Comparison of ENCODE assay signal across 25 cellular contexts in the genomic region with DNA sequence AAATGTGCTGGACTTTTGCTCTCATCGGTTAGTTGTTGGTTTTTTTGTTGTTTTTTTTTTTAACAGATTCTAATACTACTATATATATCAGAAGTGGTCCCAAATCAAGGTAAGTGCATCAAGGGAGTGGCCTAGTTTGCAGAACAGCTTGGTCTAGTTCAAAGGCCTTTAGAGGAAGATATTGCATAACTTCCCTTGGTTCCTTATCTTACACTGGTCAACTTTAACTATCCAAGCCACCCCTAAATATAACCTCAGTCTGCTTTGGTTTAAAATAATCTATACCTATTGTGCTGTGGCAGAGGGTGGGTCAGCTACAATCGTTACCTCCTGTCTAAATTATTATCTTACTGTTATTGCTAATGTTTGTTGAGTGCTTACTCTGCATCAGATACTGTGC. TPM values are rescaled to one million over a fixed set of nuclear protein-coding genes. Genes with fewer than 3 reads are reported as not detected.
DNase-seq lines count a peak whose midpoint lies in the region; ATAC-seq, FAIRE-seq and TF ChIP-seq lines count a peak whose summit lies in the region.
"Had no signal": no experiment of that assay in that cellular context is flagged by ENCODE, and none has a peak within 500 bp of the region (broad histone marks: within the 10 kb centered on the region; RNA-seq: fewer than 3 reads in every experiment).

No MANE protein-coding gene starts in this region.

- peak overlapping the region in 1 of 10 donors; percentile 44 for H3K27ac ChIP-seq in heart right ventricle
- no peak overlapping the region for H3K27ac ChIP-seq in colonic mucosa
- H3K27ac ChIP-seq in kidney (ENCODE audit: low read depth in 2 of 2, low read length in 2 of 2): no peak overlapping the region
- H3K27ac ChIP-seq: HL-60 had no signal

- no peak for TF ChIP-seq CTCF in heart right ventricle (IDR thresholded peaks at IDR 0.05)
- no peak for TF ChIP-seq CTCF in colonic mucosa (IDR thresholded peaks at IDR 0.05)
- no peak for TF ChIP-seq CTCF in kidney (IDR thresholded peaks at IDR 0.05; ENCODE audit: borderline replicate concordance, extremely low read depth, insufficient read depth)

- WGBS in heart right ventricle, 2 donors: 54 to 67% methylated on average over 2 of the region's 2 CpGs

- intact Hi-C loops in Right ventricle myocardium superior (cut with DNase I) (no loop called here), heart right ventricle (cut with DNase I) (loop anchor here in 1 of 10 donors (5.0 kb wide), 1 partner anchor 219 kb away; no protein-coding TSS in a partner anchor), colonic mucosa (cut with DNase I) (no loop called here), kidney (cut with DNase I) (no loop called here)

- peaks cover 0 to 59% (median 0%) of the 10 kb centered on the region in 9 donors for H3K4me1 ChIP-seq in heart right ventricle
- H3K4me1 ChIP-seq in colonic mucosa: no peaks in the 10 kb centered on the region
- H3K4me1 ChIP-seq in kidney (ENCODE audit: control insufficient read depth in 1 of 2, insufficient read depth in 1 of 2, low read depth in 1 of 2, low read length in 2 of 2): no peaks in the 10 kb centered on the region
- H3K4me1 ChIP-seq: BE2C had no signal

- ATAC-seq in Right ventricle myocardium superior (ENCODE audit: poor library complexity): peak; percentile 59
- ATAC-seq in heart right ventricle: no peak
- no peak for ATAC-seq in HG03354 (IDR thresholded peaks at IDR 0.05; ENCODE audit: poor library complexity, severe bottlenecking, unreplicated experiment)
- ATAC-seq in HG02981 (IDR thresholded peaks at IDR 0.05; ENCODE audit: unreplicated experiment): no peak
- ATAC-seq: CD8-positive, alpha-beta T cell had no signal

- H3K27me3 ChIP-seq in heart right ventricle: peaks cover 0 to 3% (median 0%) of the 10 kb centered on the region in 7 donors
- no peaks in the 10 kb centered on the region for H3K27me3 ChIP-seq in colonic mucosa

- H3K4me3 ChIP-seq in heart right ventricle (no peak overlapping the region), colonic mucosa (no peak overlapping the region), kidney (ENCODE audit: low read length in 2 of 2) (no peak overlapping the region)

- H3K36me3 ChIP-seq in heart right ventricle (no peaks in the 10 kb centered on the region), colonic mucosa (no peaks in the 10 kb centered on the region), kidney (ENCODE audit: control insufficient read depth in 1 of 2, insufficient read depth in 2 of 2, low read length in 2 of 2) (no peaks in the 10 kb centered on the region)
- H3K36me3 ChIP-seq: BE2C had no signal

- no peaks in the 10 kb centered on the region for H3K9me3 ChIP-seq in heart right ventricle
- H3K9me3 ChIP-seq in colonic mucosa: no peaks in the 10 kb centered on the region
- no peaks in the 10 kb centered on the region for H3K9me3 ChIP-seq in kidney (ENCODE audit: control insufficient read depth in 1 of 2, low read length in 2 of 2)
- H3K9me3 ChIP-seq: BE2C had no signal

- DNase-seq in Right ventricle myocardium superior (no peak), heart right ventricle (no peak), NOMO-1 treated with DMSO at 0.1 percent for 48 hours (lab: John Stamatoyannopoulos, UW; ENCODE audit: unreplicated experiment) (peak; percentile 83), colonic mucosa (peak; percentile 8), kidney (no peak)
- DNase-seq: BE2C; Calu3; CD8-positive, alpha-beta T cell; HFFc6; NCI-H1105 treated with DMSO at 0.1 percent for 48 hours; NCI-H1694; NCI-H2081 treated with DMSO at 0.1 percent for 48 hours; NCI-H510A; NCI-H748 treated with DMSO at 0.1 percent for 48 hours; NK-92 treated with Interleukin-12 subunit alpha and Interleukin-12 subunit beta, amount 100 ng/mL, for 24 hours had no signal

- no peak overlapping the region for H3K9ac ChIP-seq in colonic mucosa (ENCODE audit: low read depth in 2 of 2, low read length in 2 of 2)
- no peak overlapping the region for H3K9ac ChIP-seq in kidney (ENCODE audit: low read length in 2 of 2)

- no peak for FAIRE-seq in kidney (lab: Jason Lieb, UNC)
- FAIRE-seq: GM12892, GM18507, H54 had no signal

RNA-seq across cellular contexts. Expression of a gene that starts 6.9 kb away (rescaled TPM):
- 2.4 TPM for total RNA-seq in Right ventricle myocardium superior
- 10 to 100 TPM in 1 of 10 donors, 1 to 10 TPM in 6, under 1 TPM in 2, not detected in 1; 0.49 to 12.9 (median 1.9) TPM for total RNA-seq in heart right ventricle
- 1 to 10 TPM; 4.6 to 6.2 TPM for polyA plus RNA-seq in heart right ventricle
- not detected for total RNA-seq in colonic mucosa
- 1.3 TPM for total RNA-seq in kidney
- polyA plus RNA-seq in kidney (ENCODE audit: insufficient read depth, low read depth, low replicate concordance): 2.7 TPM
- total RNA-seq: A172; Calu3; CD8-positive, alpha-beta T cell; HFFc6; HT1080; M059J; SK-MEL-5 had no signal

RNA-seq across cellular contexts. Expression of a gene that starts 10.8 kb away (rescaled TPM):
- 111 TPM for total RNA-seq in Right ventricle myocardium superior
- 100 to 1,000 TPM in 3 of 10 donors, 10 to 100 TPM in 6, 1 to 10 TPM in 1; 9.9 to 182 (median 36.0) TPM for total RNA-seq in heart right ventricle
- 100 to 1,000 TPM; 111 to 177 TPM for polyA plus RNA-seq in heart right ventricle
- total RNA-seq in colonic mucosa: 10 to 100 TPM; 16.3 to 34.9 TPM
- total RNA-seq in kidney: 271 TPM
- 41.9 TPM for polyA plus RNA-seq in kidney (ENCODE audit: insufficient read depth, low read depth, low replicate concordance)
- total RNA-seq: A172, HFFc6, HT1080, SK-MEL-5 had no signal

RNA-seq across cellular contexts. Expression of a gene that starts 19.8 kb away (rescaled TPM):
- total RNA-seq in Right ventricle myocardium superior (not detected), heart right ventricle (not detected), colonic mucosa (not detected), kidney (not detected)
- polyA plus RNA-seq in heart right ventricle (not detected), kidney (ENCODE audit: insufficient read depth, low read depth, low replicate concordance) (not detected)
- total RNA-seq: A172; CD8-positive, alpha-beta T cell; HFFc6; HT1080; M059J; SK-MEL-5 had no signal

RNA-seq across cellular contexts. Expression of a gene that starts 22.4 kb away (rescaled TPM):
- total RNA-seq in Right ventricle myocardium superior (42.5 TPM), heart right ventricle (100 to 1,000 TPM in 1 of 10 donors, 10 to 100 TPM in 7, 1 to 10 TPM in 2; 6.2 to 105 (median 24.5) TPM), colonic mucosa (1 to 10 TPM in 1 of 2 donors, under 1 TPM in 1; 0.79 to 6.9 TPM), kidney (60.9 TPM)
- polyA plus RNA-seq in heart right ventricle (10 to 100 TPM; 73.6 to 79.2 TPM), kidney (ENCODE audit: insufficient read depth, low read depth, low replicate concordance) (17.5 TPM)
- total RNA-seq: A172, Calu3, HFFc6, HT1080, SK-MEL-5 had no signal

RNA-seq across cellular contexts. Expression of a gene that starts 47.8 kb away (rescaled TPM):
- total RNA-seq in Right ventricle myocardium superior (not detected), heart right ventricle (not detected), colonic mucosa (not detected), kidney (not detected)
- polyA plus RNA-seq in heart right ventricle (not detected), kidney (ENCODE audit: insufficient read depth, low read depth, low replicate concordance) (not detected)
- total RNA-seq: A172; Calu3; CD8-positive, alpha-beta T cell; HFFc6; HT1080; M059J; SK-MEL-5 had no signal

Comparison
In these comparisons a context has a peak if more than half of its experiments do, and no peak if none do; other contexts are left out.
1. DNase-seq: peak in NOMO-1 treated with DMSO at 0.1 percent for 48 hours (single experiment) and colonic mucosa (single experiment); none in Right ventricle myocardium superior (single experiment), heart right ventricle (0 of 2) and kidney (single experiment).